Comparison of ENCODE assay signal across 1 cellular context in the genomic region with DNA sequence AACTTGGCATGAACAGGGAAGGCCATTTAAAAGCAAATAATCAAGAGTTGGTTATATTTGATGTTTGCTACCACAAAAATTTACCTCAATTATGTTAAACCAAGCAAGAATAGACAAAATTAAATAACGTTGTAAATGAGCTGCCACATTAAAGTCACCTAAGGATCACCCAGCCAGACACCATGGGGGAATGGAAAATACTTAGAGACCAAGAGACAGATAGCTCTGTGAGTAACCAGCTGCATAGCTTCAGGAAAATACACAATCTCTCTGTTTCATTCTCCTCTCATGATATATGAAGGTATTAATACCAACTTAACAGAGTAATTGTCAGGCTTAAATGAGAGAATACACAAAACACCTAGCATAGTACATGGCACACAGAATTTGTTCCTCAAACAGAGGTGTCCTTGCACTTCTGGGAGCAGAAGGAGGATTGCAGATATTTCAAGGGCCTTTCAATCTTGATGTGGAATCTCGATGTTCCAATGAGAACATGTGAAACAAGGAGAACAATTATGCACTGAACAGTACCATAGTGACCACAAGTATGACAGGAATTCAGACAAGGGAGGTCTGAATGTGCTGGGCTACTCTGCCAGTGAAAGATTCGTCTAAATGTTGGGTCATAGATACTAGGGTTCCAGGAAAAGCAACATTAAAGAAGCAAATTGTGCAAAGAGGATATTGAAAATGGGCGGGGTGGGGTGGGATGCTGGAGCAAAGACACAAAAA.
TF ChIP-seq lines count a peak whose summit lies in the region.

No MANE protein-coding gene starts in this region.

TF ChIP-seq in HepG2, 621 proteins besides CTCF, POLR2A, EP300 and RAD21 (continued from another document):
- TF ChIP-seq, protein P1, sequence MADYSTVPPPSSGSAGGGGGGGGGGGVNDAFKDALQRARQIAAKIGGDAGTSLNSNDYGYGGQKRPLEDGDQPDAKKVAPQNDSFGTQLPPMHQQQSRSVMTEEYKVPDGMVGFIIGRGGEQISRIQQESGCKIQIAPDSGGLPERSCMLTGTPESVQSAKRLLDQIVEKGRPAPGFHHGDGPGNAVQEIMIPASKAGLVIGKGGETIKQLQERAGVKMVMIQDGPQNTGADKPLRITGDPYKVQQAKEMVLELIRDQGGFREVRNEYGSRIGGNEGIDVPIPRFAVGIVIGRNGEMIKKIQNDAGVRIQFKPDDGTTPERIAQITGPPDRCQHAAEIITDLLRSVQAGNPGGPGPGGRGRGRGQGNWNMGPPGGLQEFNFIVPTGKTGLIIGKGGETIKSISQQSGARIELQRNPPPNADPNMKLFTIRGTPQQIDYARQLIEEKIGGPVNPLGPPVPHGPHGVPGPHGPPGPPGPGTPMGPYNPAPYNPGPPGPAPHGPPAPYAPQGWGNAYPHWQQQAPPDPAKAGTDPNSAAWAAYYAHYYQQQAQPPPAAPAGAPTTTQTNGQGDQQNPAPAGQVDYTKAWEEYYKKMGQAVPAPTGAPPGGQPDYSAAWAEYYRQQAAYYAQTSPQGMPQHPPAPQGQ (CRISPR knock-in tag; IDR thresholded peaks at IDR 0.05; ENCODE audit: borderline replicate concordance), result no peak
- TF ChIP-seq ATF1 (CRISPR knock-in tag; IDR thresholded peaks at IDR 0.05) (no peak), SMARCC2 (IDR thresholded peaks at IDR 0.05) (no peak), ZNF670 (CRISPR knock-in tag; IDR thresholded peaks at IDR 0.05; ENCODE audit: borderline replicate concordance) (no peak), ZNF33B (CRISPR knock-in tag; IDR thresholded peaks at IDR 0.05) (no peak), KDM5B (CRISPR knock-in tag; IDR thresholded peaks at IDR 0.05; ENCODE audit: borderline replicate concordance) (no peak), IRX3 (CRISPR knock-in tag; IDR thresholded peaks at IDR 0.05; ENCODE audit: borderline replicate concordance, low read depth) (no peak), NFKB2 (CRISPR knock-in tag; IDR thresholded peaks at IDR 0.05; ENCODE audit: borderline replicate concordance) (no peak), TBX2 (CRISPR knock-in tag; IDR thresholded peaks at IDR 0.05; ENCODE audit: borderline replicate concordance) (no peak), HCFC1 (IDR thresholded peaks at IDR 0.05; ENCODE audit: low read depth, low read length) (no peak), CCDC6 (CRISPR knock-in tag; IDR thresholded peaks at IDR 0.05) (no peak), CHD2 (IDR thresholded peaks at IDR 0.05; ENCODE audit: low read depth, low read length) (no peak), IKZF4 (CRISPR knock-in tag; IDR thresholded peaks at IDR 0.05; ENCODE audit: borderline replicate concordance, low read depth, not compliant biosample characterization) (no peak)
- TF ChIP-seq, protein P2, sequence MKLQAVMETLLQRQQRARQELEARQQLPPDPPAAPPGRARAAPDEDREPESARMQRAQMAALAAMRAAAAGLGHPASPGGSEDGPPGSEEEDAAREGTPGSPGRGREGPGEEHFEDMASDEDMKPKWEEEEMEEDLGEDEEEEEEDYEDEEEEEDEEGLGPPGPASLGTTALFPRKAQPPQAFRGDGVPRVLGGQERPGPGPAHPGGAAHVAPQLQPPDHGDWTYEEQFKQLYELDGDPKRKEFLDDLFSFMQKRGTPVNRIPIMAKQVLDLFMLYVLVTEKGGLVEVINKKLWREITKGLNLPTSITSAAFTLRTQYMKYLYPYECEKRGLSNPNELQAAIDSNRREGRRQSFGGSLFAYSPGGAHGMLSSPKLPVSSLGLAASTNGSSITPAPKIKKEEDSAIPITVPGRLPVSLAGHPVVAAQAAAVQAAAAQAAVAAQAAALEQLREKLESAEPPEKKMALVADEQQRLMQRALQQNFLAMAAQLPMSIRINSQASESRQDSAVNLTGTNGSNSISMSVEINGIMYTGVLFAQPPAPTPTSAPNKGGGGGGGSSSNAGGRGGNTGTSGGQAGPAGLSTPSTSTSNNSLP (IDR thresholded peaks at IDR 0.05; ENCODE audit: low read depth, low read length), result no peak
